Comparison of ENCODE assay signal across 9 cellular contexts in the genomic region with DNA sequence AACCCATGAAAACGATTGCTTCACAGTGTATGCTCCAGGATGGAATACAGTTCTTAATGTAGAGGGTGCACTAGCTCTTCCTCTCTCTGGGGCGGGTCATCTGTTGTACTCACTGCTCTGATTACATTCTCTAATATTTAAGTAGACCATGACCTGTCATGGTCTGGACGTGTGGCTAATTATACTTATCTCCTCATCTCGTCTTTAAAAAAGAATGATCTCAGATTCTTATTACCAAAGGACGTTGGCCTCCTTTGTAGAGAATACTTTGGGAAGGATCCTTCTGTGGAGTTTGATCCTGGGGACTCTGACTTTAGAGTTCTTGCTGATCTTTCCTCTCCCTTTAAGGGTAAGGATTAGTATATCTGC. TPM values are rescaled to one million over a fixed set of nuclear protein-coding genes. Genes with fewer than 3 reads are reported as not detected.
DNase-seq lines count a peak whose midpoint lies in the region; TF ChIP-seq lines count a peak whose summit lies in the region.
"Had no signal": no experiment of that assay in that cellular context is flagged by ENCODE, and none has a peak within 500 bp of the region (broad histone marks: within the 10 kb centered on the region; RNA-seq: fewer than 3 reads in every experiment).

No MANE protein-coding gene starts in this region.

- H3K27me3 Mint-ChIP-seq in neural progenitor cell (ENCODE audit: insufficient read depth, low read depth) = no peaks in the 10 kb centered on the region

- intact Hi-C loops in A673 (cut with micrococcal nuclease; ENCODE audit: unreplicated experiment) = no loop called here

- peaks cover 90% of the 10 kb centered on the region for H3K4me1 ChIP-seq in BLaER1
- H3K4me1 ChIP-seq in neural progenitor cell = peaks cover 31% of the 10 kb centered on the region
- peaks cover 9% of the 10 kb centered on the region for H3K4me1 ChIP-seq in A673 (ENCODE audit: insufficient read depth, low read length, poor library complexity, severe bottlenecking)

- H3K79me2 ChIP-seq in neural progenitor cell (ENCODE audit: low read depth) = peaks cover 87% of the 10 kb centered on the region

- no peak overlapping the region for H2AFZ ChIP-seq in neural progenitor cell (replicated peaks)

- H3F3A ChIP-seq in neural progenitor cell (ENCODE audit: low read depth) = peaks cover 27% of the 10 kb centered on the region

- H3K9ac ChIP-seq in BLaER1 (peak overlapping the region; percentile 57; the same call in 1 of the 2 replicates), neural progenitor cell (no peak overlapping the region)

- H3K27ac ChIP-seq in BLaER1 (peak overlapping the region; percentile 65), neural progenitor cell (peak overlapping the region; percentile 83), A673 (ENCODE audit: low read depth, low read length, poor library complexity, severe bottlenecking) (no peak overlapping the region)

- H3K4me1 Mint-ChIP-seq in neural progenitor cell = peaks cover 53% of the 10 kb centered on the region

- H3K36me3 ChIP-seq in BLaER1 = peaks cover 8% of the 10 kb centered on the region; the same call in 1 of the 2 replicates
- H3K36me3 ChIP-seq in neural progenitor cell = no peaks in the 10 kb centered on the region
- no peaks in the 10 kb centered on the region for H3K36me3 ChIP-seq in A673 (ENCODE audit: insufficient read depth, low read length, poor library complexity, severe bottlenecking)

- TF ChIP-seq CTCF in fibroblast of the aortic adventitia (IDR thresholded peaks at IDR 0.05; ENCODE audit: insufficient read depth, low read length) (no peak), neural progenitor cell (IDR thresholded peaks at IDR 0.05) (no peak), A673 (conservative IDR thresholded peaks at IDR 0.05; ENCODE audit: low read depth, low read length) (no peak)

- CTCF ChIA-PET in A673 (lab: Charles Lee) = no interaction called here

- H3K36me3 Mint-ChIP-seq in neural progenitor cell = peaks cover 13% of the 10 kb centered on the region

- H4K20me1 ChIP-seq in BLaER1 = peaks cover 97% of the 10 kb centered on the region
- peaks cover 12% of the 10 kb centered on the region for H4K20me1 ChIP-seq in neural progenitor cell (ENCODE audit: low read depth)

- H3K27me3 ChIP-seq in BLaER1 (no peaks in the 10 kb centered on the region), neural progenitor cell (no peaks in the 10 kb centered on the region), A673 (replicated peaks; ENCODE audit: insufficient read depth, low read depth, low read length, poor library complexity) (no peaks in the 10 kb centered on the region)

- H3K4me3 ChIP-seq in BLaER1 = no peak overlapping the region
- no peak overlapping the region for H3K4me3 ChIP-seq in fibroblast of the aortic adventitia (ENCODE audit: low read depth, low read length)
- peak overlapping the region; percentile 17 for H3K4me3 ChIP-seq in neural progenitor cell
- H3K4me3 ChIP-seq in A673 (ENCODE audit: low read depth, low read length, poor library complexity, severe bottlenecking) = no peak overlapping the region

- peak overlapping the region; percentile 72 for H3K4me3 Mint-ChIP-seq in neural progenitor cell

- H3K9me3 Mint-ChIP-seq in neural progenitor cell = no peaks in the 10 kb centered on the region

- peak overlapping the region; percentile 99 for H3K27ac Mint-ChIP-seq in neural progenitor cell

- POLR2A ChIA-PET in A673 (lab: Charles Lee; ENCODE audit: low non-redundant PET) = no interaction called here

- DNase-seq in NCI-H82 (lab: John Stamatoyannopoulos, UW) = peak; percentile 83
- peak; percentile 25 for DNase-seq in fibroblast of the aortic adventitia (ENCODE audit: low read depth)
- DNase-seq in neural progenitor cell (ENCODE audit: low spot score) = no peak
- no peak for DNase-seq in A673 (ENCODE audit: low spot score)
- no peak for DNase-seq in effector CD8-positive, alpha-beta T cell (lab: John Stamatoyannopoulos, UW)
- no peak for DNase-seq in NK-92 (lab: John Stamatoyannopoulos, UW; ENCODE audit: unreplicated experiment)
- DNase-seq in iPS-NIHi7 (ENCODE audit: extremely low spot score) = no peak
- DNase-seq: MM.1S had no signal

- H3K4me2 ChIP-seq in BLaER1 (peak overlapping the region; percentile 71), neural progenitor cell (peak overlapping the region; percentile 73)

- BruUV-seq in A673 (replicated peaks; lab: Mats Ljungman, UMichigan) = no TSS peak

- H3K9me3 ChIP-seq in BLaER1 = no peaks in the 10 kb centered on the region
- no peaks in the 10 kb centered on the region for H3K9me3 ChIP-seq in neural progenitor cell (ENCODE audit: low read depth)
- no peaks in the 10 kb centered on the region for H3K9me3 ChIP-seq in A673 (ENCODE audit: low read depth, low read length, poor library complexity, severe bottlenecking)

RNA-seq across cellular contexts. Expression of a gene that starts 48.4 kb away (rescaled TPM):
- total RNA-seq in fibroblast of the aortic adventitia (ENCODE audit: low replicate concordance) (23.2 and 51.6 TPM in 2 replicates), neural progenitor cell (ENCODE audit: low replicate concordance) (32.2 and 41.3 TPM in 2 replicates), A673 (2021) (16.3 and 21.1 TPM in 2 replicates)

Comparison
In these comparisons a context has a peak if more than half of its experiments do, and no peak if none do; other contexts are left out.
1. DNase-seq: peak in NCI-H82 (single experiment) and fibroblast of the aortic adventitia (single experiment); none in neural progenitor cell (single experiment), A673 (single experiment), effector CD8-positive, alpha-beta T cell (single experiment), NK-92 (single experiment) and iPS-NIHi7 (single experiment).